ENCODE assay signal across 3 cellular contexts in the genomic region with DNA sequence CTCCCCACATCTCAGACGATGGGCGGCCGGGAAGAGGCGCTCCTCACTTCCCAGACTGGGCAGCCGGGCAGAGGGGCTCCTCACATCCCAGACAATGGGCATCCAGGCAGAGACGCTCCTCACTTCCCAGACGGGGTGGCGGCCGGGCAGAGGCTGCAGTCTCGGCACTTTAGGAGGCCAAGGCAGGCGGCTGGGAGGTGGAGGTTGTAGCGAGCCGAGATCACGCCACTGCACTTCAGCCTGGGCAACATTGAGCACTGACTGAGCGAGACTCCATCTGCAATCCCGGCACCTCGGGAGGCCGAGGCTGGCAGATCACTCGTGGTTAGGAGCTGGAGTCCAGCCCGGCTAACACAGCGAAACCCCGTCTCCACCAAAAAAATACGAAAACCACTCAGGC. TPM values are rescaled to one million over a fixed set of nuclear protein-coding genes. Genes with fewer than 3 reads are reported as not detected.
"Had no signal": no experiment of that assay in that cellular context is flagged by ENCODE, and none has a peak within 500 bp of the region (broad histone marks: within the 10 kb centered on the region; RNA-seq: fewer than 3 reads in every experiment).

No MANE protein-coding gene starts in this region.

RNA-seq across cellular contexts. Expression of gene APOD, which starts 16.2 kb away (rescaled TPM):
- total RNA-seq: OCI-LY7, PC-3, SJSA1 had no signal
